Comparison of ENCODE assay signal across 14 cellular contexts in genomic region chr1:178232108-178232507, GRCh38.
A peak's percentile ranks its signal among the peaks of the same experiment; 100 is the strongest.
DNase-seq lines count a peak whose midpoint lies in the region; ATAC-seq, FAIRE-seq and TF ChIP-seq lines count a peak whose summit lies in the region.
"Had no signal": no experiment of that assay in that cellular context is flagged by ENCODE, and none has a peak within 500 bp of the region (broad histone marks: within the 10 kb centered on the region; RNA-seq: fewer than 3 reads in every experiment).

No MANE protein-coding gene starts in this region.

- no peak overlapping the region for H3K4me3 Mint-ChIP-seq in GM23338
- H3K4me3 Mint-ChIP-seq in astrocyte (ENCODE audit: unreplicated experiment) = no peak overlapping the region
- no peak overlapping the region for H3K4me3 Mint-ChIP-seq in activated naive CD8-positive, alpha-beta T cell treated with anti-CD3 and anti-CD28 coated beads for 36 hours
- H3K4me3 Mint-ChIP-seq: CD14-positive monocyte; CD8-positive, alpha-beta T cell; H9 had no signal

- no peak for TF ChIP-seq EP300 in A549 (IDR thresholded peaks at IDR 0.05)

- no peak for TF ChIP-seq RAD21 in A549 (conservative IDR thresholded peaks at IDR 0.05 in 1 of 2, IDR thresholded peaks at IDR 0.05 in 1 of 2)

- H3K27me3 ChIP-seq in GM23338 (ENCODE audit: insufficient read depth) = no peaks in the 10 kb centered on the region
- no peaks in the 10 kb centered on the region for H3K27me3 ChIP-seq in astrocyte (ENCODE audit: insufficient read depth, low read length)
- no peaks in the 10 kb centered on the region for H3K27me3 ChIP-seq in right atrium auricular region

- H3K36me3 ChIP-seq in GM23338 (ENCODE audit: insufficient read depth) = no peaks in the 10 kb centered on the region
- no peaks in the 10 kb centered on the region for H3K36me3 ChIP-seq in astrocyte (ENCODE audit: insufficient read depth, low read length)
- H3K36me3 ChIP-seq in right atrium auricular region = no peaks in the 10 kb centered on the region

- no peak overlapping the region for H3K9ac ChIP-seq in astrocyte (ENCODE audit: low read length)
- H3K9ac ChIP-seq: GM23248 had no signal

- no peaks in the 10 kb centered on the region; the same call in 2 of the 3 replicates for H3K9me3 Mint-ChIP-seq in GM23338
- H3K9me3 Mint-ChIP-seq in astrocyte (ENCODE audit: unreplicated experiment) = no peaks in the 10 kb centered on the region
- H3K9me3 Mint-ChIP-seq in activated naive CD8-positive, alpha-beta T cell treated with anti-CD3 and anti-CD28 coated beads for 36 hours = no peaks in the 10 kb centered on the region
- H3K9me3 Mint-ChIP-seq: H9 had no signal

- H2AFZ ChIP-seq in GM23338 (no peak overlapping the region), astrocyte (ENCODE audit: low read depth, low read length) (no peak overlapping the region)
- H2AFZ ChIP-seq: GM23248 had no signal

- no peak for DNase-seq in A549 (ENCODE audit: low read depth in 1 of 2, low spot score in 1 of 2)
- DNase-seq in GM23338 (ENCODE audit: low spot score) = no peak
- no peak for DNase-seq in astrocyte (ENCODE audit: low read depth)
- DNase-seq in fibroblast of peridontal ligament (ENCODE audit: extremely low read depth) = peak; percentile 44
- DNase-seq in right atrium auricular region (ENCODE audit: low spot score) = no peak
- no peak for DNase-seq in DMS 273 treated with DMSO at 0.1 percent for 48 hours (lab: John Stamatoyannopoulos, UW)
- DNase-seq in activated naive CD8-positive, alpha-beta T cell treated with anti-CD3 and anti-CD28 coated beads for 36 hours = no peak
- DNase-seq: CD8-positive, alpha-beta T cell; COR-L47; EL; GM23248; H9 had no signal

- H3K27me3 Mint-ChIP-seq in GM23338 (ENCODE audit: insufficient read depth, low read depth, poor library complexity) (peaks cover 2% of the 10 kb centered on the region), astrocyte (ENCODE audit: low read depth, unreplicated experiment) (no peaks in the 10 kb centered on the region)
- no peaks in the 10 kb centered on the region for H3K27me3 Mint-ChIP-seq in activated naive CD8-positive, alpha-beta T cell treated with anti-CD3 and anti-CD28 coated beads for 36 hours

- no peak for TF ChIP-seq POLR2A in A549 (IDR thresholded peaks at IDR 0.05; ENCODE audit: low read length)

- CTCF ChIA-PET in A549 (lab: Yijun Ruan, JAX) = no interaction called here

- H3K27ac Mint-ChIP-seq in GM23338 = 0 out of 2 replicates have a peak overlapping the region, but pooled peaks have one; percentile 28
- H3K27ac Mint-ChIP-seq in astrocyte (ENCODE audit: unreplicated experiment) = no peak overlapping the region
- H3K27ac Mint-ChIP-seq in activated naive CD8-positive, alpha-beta T cell treated with anti-CD3 and anti-CD28 coated beads for 36 hours = no peak overlapping the region
- H3K27ac Mint-ChIP-seq: CD14-positive monocyte; CD8-positive, alpha-beta T cell; H9 had no signal

- H3K9me3 ChIP-seq in A549 (no peaks in the 10 kb centered on the region), astrocyte (ENCODE audit: insufficient read depth, low read depth, low read length) (no peaks in the 10 kb centered on the region), right atrium auricular region (no peaks in the 10 kb centered on the region)

- ATAC-seq in A549 (no peak), GM23338 (no peak)
- ATAC-seq: CD8-positive, alpha-beta T cell had no signal

- TF ChIP-seq CTCF in A549 (IDR thresholded peaks at IDR 0.05) = no peak
- no peak for TF ChIP-seq CTCF in GM23338 (conservative IDR thresholded peaks at IDR 0.05; ENCODE audit: low read depth in 2 of 2)
- no peak for TF ChIP-seq CTCF in astrocyte (IDR thresholded peaks at IDR 0.05; ENCODE audit: insufficient read depth, low read depth, low read length)
- TF ChIP-seq CTCF in right atrium auricular region (IDR thresholded peaks at IDR 0.05) = no peak

- H3F3A ChIP-seq in GM23338 (replicated peaks; ENCODE audit: low read depth) = no peaks in the 10 kb centered on the region

- no peaks in the 10 kb centered on the region for H3K36me3 Mint-ChIP-seq in GM23338 (ENCODE audit: low read depth)
- peaks cover 2% of the 10 kb centered on the region for H3K36me3 Mint-ChIP-seq in astrocyte (ENCODE audit: low read depth, unreplicated experiment)
- H3K36me3 Mint-ChIP-seq in activated naive CD8-positive, alpha-beta T cell treated with anti-CD3 and anti-CD28 coated beads for 36 hours = no peaks in the 10 kb centered on the region
- H3K36me3 Mint-ChIP-seq: CD14-positive monocyte; CD8-positive, alpha-beta T cell had no signal

- H3K27ac ChIP-seq in A549 (no peak overlapping the region), GM23338 (ENCODE audit: low read depth) (no peak overlapping the region), astrocyte (ENCODE audit: low read depth, low read length) (no peak overlapping the region), right atrium auricular region (no peak overlapping the region)

- FAIRE-seq in A549 (lab: Jason Lieb, UNC) (no peak), astrocyte (lab: Jason Lieb, UNC) (peak; percentile 41)
- FAIRE-seq: GM12891 had no signal

- H3K79me2 ChIP-seq in GM23338 (replicated peaks; ENCODE audit: insufficient read depth) (peaks cover 82% of the 10 kb centered on the region), astrocyte (ENCODE audit: insufficient read depth, low read length) (peaks cover 71% of the 10 kb centered on the region)

- no peak overlapping the region for H3K4me2 ChIP-seq in A549
- H3K4me2 ChIP-seq in GM23338 = no peak overlapping the region
- no peak overlapping the region for H3K4me2 ChIP-seq in astrocyte (ENCODE audit: low read length)

- H4K20me1 ChIP-seq in GM23338 (replicated peaks; ENCODE audit: insufficient read depth) (no peaks in the 10 kb centered on the region), astrocyte (ENCODE audit: insufficient read depth, low read length) (peaks cover 6% of the 10 kb centered on the region)

- no peak overlapping the region for H3K4me3 ChIP-seq in A549
- H3K4me3 ChIP-seq in GM23338 = no peak overlapping the region
- no peak overlapping the region for H3K4me3 ChIP-seq in astrocyte (ENCODE audit: insufficient read depth, low read depth, low read length)
- H3K4me3 ChIP-seq in right atrium auricular region = no peak overlapping the region
- H3K4me3 ChIP-seq: GM23248 had no signal

- H3K4me1 ChIP-seq in A549 (peaks cover 20% of the 10 kb centered on the region; the same call in 2 of the 3 replicates), GM23338 (ENCODE audit: insufficient read depth) (peaks cover 4% of the 10 kb centered on the region; the same call in 1 of the 2 replicates), astrocyte (ENCODE audit: insufficient read depth, low read length) (no peaks in the 10 kb centered on the region), right atrium auricular region (no peaks in the 10 kb centered on the region)

- peaks cover 3% of the 10 kb centered on the region; the same call in 1 of the 2 replicates for H3K9me2 ChIP-seq in GM23338 (ENCODE audit: insufficient read depth)

- POLR2A ChIA-PET in A549 (lab: Yijun Ruan, JAX) = no interaction called here

- peaks cover 25% of the 10 kb centered on the region for H3K4me1 Mint-ChIP-seq in GM23338
- H3K4me1 Mint-ChIP-seq in astrocyte (ENCODE audit: low read depth, unreplicated experiment) = peaks cover 31% of the 10 kb centered on the region
- no peaks in the 10 kb centered on the region for H3K4me1 Mint-ChIP-seq in activated naive CD8-positive, alpha-beta T cell treated with anti-CD3 and anti-CD28 coated beads for 36 hours
- H3K4me1 Mint-ChIP-seq: CD14-positive monocyte had no signal

TF ChIP-seq in A549, 52 proteins besides CTCF, POLR2A, EP300 and RAD21:
- TF ChIP-seq MAFK (IDR thresholded peaks at IDR 0.05; ENCODE audit: partially characterized antibody) = peak; percentile 65
- TF ChIP-seq ATOH8 (CRISPR knock-in tag; IDR thresholded peaks at IDR 0.05; ENCODE audit: low read depth) = no peak
TF ChIP-seq in A549: peak in this region for 1.

TF ChIP-seq in GM23338, 12 proteins besides CTCF, POLR2A, EP300 and RAD21 (continues in another document):
- TF ChIP-seq REST (IDR thresholded peaks at IDR 0.05; ENCODE audit: unreplicated experiment) (no peak), ZNF331 (CRISPR knock-in tag; IDR thresholded peaks at IDR 0.05; ENCODE audit: low read depth) (no peak), EZH2phosphoT487 (IDR thresholded peaks at IDR 0.05; ENCODE audit: unreplicated experiment) (no peak), JUNB (IDR thresholded peaks at IDR 0.05; ENCODE audit: unreplicated experiment) (no peak)
